ENCODE assay signal across 1 cellular context in the genomic region with DNA sequence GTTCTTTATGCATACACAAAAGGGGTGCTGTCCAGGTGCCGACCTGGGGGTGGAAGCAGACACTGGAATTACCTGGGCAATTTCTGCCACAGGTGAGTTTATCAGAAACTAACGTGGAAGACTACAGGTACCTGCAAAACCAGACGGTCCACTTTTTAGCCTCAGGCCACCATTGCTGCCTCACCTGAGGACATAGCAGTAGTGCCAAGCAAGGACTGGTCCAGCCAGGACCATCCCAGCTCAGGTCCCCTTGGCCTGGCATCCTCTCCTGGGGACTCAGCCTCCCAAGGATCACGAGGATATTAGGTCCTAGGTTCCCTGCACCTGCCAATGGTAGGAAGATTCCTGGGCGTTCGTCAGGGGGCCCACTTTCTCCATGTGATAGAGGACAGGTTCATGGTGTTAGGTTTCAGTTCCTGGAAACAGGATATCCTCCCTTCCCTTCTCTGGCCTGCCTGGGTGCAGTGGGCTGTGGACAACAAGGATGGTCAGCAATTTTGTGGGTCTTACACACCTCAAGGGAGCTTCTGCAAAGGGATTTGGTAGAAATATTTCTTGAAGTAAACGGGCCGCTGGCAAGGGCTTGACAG.
TF ChIP-seq lines count a peak whose summit lies in the region.

No MANE protein-coding gene starts in this region.

TF ChIP-seq in GM23338, 12 proteins besides CTCF, POLR2A, EP300 and RAD21 (continued from another document):
- TF ChIP-seq, protein P1, sequence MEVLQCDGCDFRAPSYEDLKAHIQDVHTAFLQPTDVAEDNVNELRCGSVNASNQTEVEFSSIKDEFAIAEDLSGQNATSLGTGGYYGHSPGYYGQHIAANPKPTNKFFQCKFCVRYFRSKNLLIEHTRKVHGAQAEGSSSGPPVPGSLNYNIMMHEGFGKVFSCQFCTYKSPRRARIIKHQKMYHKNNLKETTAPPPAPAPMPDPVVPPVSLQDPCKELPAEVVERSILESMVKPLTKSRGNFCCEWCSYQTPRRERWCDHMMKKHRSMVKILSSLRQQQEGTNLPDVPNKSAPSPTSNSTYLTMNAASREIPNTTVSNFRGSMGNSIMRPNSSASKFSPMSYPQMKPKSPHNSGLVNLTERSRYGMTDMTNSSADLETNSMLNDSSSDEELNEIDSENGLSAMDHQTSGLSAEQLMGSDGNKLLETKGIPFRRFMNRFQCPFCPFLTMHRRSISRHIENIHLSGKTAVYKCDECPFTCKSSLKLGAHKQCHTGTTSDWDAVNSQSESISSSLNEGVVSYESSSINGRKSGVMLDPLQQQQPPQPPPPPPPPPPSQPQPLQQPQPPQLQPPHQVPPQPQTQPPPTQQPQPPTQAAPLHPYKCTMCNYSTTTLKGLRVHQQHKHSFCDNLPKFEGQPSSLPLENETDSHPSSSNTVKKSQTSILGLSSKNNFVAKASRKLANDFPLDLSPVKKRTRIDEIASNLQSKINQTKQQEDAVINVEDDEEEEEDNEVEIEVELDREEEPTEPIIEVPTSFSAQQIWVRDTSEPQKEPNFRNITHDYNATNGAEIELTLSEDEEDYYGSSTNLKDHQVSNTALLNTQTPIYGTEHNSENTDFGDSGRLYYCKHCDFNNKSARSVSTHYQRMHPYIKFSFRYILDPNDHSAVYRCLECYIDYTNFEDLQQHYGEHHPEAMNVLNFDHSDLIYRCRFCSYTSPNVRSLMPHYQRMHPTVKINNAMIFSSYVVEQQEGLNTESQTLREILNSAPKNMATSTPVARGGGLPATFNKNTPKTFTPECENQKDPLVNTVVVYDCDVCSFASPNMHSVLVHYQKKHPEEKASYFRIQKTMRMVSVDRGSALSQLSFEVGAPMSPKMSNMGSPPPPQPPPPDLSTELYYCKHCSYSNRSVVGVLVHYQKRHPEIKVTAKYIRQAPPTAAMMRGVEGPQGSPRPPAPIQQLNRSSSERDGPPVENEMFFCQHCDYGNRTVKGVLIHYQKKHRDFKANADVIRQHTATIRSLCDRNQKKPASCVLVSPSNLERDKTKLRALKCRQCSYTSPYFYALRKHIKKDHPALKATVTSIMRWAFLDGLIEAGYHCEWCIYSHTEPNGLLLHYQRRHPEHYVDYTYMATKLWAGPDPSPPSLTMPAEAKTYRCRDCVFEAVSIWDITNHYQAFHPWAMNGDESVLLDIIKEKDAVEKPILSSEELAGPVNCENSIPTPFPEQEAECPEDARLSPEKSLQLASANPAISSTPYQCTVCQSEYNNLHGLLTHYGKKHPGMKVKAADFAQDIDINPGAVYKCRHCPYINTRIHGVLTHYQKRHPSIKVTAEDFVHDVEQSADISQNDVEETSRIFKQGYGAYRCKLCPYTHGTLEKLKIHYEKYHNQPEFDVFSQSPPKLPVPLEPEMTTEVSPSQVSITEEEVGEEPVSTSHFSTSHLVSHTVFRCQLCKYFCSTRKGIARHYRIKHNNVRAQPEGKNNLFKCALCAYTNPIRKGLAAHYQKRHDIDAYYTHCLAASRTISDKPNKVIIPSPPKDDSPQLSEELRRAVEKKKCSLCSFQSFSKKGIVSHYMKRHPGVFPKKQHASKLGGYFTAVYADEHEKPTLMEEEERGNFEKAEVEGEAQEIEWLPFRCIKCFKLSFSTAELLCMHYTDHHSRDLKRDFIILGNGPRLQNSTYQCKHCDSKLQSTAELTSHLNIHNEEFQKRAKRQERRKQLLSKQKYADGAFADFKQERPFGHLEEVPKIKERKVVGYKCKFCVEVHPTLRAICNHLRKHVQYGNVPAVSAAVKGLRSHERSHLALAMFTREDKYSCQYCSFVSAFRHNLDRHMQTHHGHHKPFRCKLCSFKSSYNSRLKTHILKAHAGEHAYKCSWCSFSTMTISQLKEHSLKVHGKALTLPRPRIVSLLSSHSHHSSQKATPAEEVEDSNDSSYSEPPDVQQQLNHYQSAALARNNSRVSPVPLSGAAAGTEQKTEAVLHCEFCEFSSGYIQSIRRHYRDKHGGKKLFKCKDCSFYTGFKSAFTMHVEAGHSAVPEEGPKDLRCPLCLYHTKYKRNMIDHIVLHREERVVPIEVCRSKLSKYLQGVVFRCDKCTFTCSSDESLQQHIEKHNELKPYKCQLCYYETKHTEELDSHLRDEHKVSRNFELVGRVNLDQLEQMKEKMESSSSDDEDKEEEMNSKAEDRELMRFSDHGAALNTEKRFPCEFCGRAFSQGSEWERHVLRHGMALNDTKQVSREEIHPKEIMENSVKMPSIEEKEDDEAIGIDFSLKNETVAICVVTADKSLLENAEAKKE (CRISPR knock-in tag; IDR thresholded peaks at IDR 0.05), result no peak
- TF ChIP-seq, protein P2, sequence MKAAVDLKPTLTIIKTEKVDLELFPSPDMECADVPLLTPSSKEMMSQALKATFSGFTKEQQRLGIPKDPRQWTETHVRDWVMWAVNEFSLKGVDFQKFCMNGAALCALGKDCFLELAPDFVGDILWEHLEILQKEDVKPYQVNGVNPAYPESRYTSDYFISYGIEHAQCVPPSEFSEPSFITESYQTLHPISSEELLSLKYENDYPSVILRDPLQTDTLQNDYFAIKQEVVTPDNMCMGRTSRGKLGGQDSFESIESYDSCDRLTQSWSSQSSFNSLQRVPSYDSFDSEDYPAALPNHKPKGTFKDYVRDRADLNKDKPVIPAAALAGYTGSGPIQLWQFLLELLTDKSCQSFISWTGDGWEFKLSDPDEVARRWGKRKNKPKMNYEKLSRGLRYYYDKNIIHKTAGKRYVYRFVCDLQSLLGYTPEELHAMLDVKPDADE (IDR thresholded peaks at IDR 0.05), result no peak
- TF ChIP-seq NANOG (IDR thresholded peaks at IDR 0.05; ENCODE audit: borderline replicate concordance) (no peak), STAT1 (IDR thresholded peaks at IDR 0.05; ENCODE audit: unreplicated experiment) (no peak)
- TF ChIP-seq, protein P3, sequence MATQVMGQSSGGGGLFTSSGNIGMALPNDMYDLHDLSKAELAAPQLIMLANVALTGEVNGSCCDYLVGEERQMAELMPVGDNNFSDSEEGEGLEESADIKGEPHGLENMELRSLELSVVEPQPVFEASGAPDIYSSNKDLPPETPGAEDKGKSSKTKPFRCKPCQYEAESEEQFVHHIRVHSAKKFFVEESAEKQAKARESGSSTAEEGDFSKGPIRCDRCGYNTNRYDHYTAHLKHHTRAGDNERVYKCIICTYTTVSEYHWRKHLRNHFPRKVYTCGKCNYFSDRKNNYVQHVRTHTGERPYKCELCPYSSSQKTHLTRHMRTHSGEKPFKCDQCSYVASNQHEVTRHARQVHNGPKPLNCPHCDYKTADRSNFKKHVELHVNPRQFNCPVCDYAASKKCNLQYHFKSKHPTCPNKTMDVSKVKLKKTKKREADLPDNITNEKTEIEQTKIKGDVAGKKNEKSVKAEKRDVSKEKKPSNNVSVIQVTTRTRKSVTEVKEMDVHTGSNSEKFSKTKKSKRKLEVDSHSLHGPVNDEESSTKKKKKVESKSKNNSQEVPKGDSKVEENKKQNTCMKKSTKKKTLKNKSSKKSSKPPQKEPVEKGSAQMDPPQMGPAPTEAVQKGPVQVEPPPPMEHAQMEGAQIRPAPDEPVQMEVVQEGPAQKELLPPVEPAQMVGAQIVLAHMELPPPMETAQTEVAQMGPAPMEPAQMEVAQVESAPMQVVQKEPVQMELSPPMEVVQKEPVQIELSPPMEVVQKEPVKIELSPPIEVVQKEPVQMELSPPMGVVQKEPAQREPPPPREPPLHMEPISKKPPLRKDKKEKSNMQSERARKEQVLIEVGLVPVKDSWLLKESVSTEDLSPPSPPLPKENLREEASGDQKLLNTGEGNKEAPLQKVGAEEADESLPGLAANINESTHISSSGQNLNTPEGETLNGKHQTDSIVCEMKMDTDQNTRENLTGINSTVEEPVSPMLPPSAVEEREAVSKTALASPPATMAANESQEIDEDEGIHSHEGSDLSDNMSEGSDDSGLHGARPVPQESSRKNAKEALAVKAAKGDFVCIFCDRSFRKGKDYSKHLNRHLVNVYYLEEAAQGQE (IDR thresholded peaks at IDR 0.05; ENCODE audit: unreplicated experiment), result no peak
